Comparison of ENCODE assay signal across 1 cellular context in the genomic region with DNA sequence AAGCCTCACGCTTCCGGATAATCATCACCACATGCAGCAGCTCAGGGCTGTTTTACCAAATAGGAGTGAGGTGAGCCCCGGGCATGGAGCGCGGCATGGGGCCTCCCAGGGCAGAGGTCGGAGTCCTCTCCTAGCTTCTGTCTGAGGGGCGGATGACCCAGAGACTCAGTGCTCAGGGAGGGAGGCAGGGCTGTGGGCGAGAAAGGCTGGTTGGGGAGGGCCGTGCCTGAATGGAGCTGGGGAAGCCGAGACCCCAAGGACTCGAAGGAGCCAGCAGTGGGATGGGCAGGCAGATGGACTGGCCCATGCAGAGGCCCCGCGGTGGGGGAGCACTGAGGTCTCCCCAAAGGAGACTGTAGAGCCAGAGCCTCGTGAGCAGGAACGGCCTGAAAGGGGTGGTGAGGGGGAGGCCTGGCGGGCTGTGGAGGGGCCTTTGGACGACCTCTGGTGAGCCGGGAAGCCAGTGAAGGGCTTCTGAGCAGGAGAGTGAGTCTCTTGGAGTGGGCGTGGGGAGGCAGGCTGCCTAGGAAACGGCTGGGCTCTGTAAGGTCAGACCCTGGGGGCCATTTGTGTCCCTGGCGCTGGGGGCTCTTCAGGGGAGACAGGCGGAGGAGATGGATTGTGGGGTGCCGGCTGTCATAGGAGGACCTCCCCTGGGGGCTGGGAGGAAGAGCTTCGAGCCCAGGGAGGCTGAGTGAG.
A peak's percentile ranks its signal among the peaks of the same experiment; 100 is the strongest.
TF ChIP-seq lines count a peak whose summit lies in the region.

No MANE protein-coding gene starts in this region.

TF ChIP-seq in HepG2, 621 proteins besides CTCF, POLR2A, EP300 and RAD21 (continued from another document and continues in another):
- TF ChIP-seq, protein P1, sequence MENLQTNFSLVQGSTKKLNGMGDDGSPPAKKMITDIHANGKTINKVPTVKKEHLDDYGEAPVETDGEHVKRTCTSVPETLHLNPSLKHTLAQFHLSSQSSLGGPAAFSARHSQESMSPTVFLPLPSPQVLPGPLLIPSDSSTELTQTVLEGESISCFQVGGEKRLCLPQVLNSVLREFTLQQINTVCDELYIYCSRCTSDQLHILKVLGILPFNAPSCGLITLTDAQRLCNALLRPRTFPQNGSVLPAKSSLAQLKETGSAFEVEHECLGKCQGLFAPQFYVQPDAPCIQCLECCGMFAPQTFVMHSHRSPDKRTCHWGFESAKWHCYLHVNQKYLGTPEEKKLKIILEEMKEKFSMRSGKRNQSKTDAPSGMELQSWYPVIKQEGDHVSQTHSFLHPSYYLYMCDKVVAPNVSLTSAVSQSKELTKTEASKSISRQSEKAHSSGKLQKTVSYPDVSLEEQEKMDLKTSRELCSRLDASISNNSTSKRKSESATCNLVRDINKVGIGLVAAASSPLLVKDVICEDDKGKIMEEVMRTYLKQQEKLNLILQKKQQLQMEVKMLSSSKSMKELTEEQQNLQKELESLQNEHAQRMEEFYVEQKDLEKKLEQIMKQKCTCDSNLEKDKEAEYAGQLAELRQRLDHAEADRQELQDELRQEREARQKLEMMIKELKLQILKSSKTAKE (CRISPR knock-in tag; IDR thresholded peaks at IDR 0.05; ENCODE audit: borderline replicate concordance): peak; percentile 52; the same call in 1 of the 2 replicates
- TF ChIP-seq SATB2 (CRISPR knock-in tag; IDR thresholded peaks at IDR 0.05) (no peak), PCBP1 (IDR thresholded peaks at IDR 0.05; ENCODE audit: borderline replicate concordance, low read depth, low read length) (0 out of 2 replicates have a peak, but pooled peaks have one; percentile 32), BRCA1 (CRISPR knock-in tag; IDR thresholded peaks at IDR 0.05) (no peak), NFE2L2 (IDR thresholded peaks at IDR 0.05; ENCODE audit: low read length) (no peak), NFIC (IDR thresholded peaks at IDR 0.05; ENCODE audit: low read length) (no peak), ZNF205 (CRISPR knock-in tag; IDR thresholded peaks at IDR 0.05) (peak; percentile 31; the same call in 1 of the 2 replicates), ZNF224 (CRISPR knock-in tag; IDR thresholded peaks at IDR 0.05) (0 out of 2 replicates have a peak, but pooled peaks have one; percentile 51), ZNF253 (CRISPR knock-in tag; IDR thresholded peaks at IDR 0.05; ENCODE audit: borderline replicate concordance) (no peak), ZNF563 (CRISPR knock-in tag; IDR thresholded peaks at IDR 0.05) (peak; percentile 57; the same call in 1 of the 2 replicates), ZNF777 (CRISPR knock-in tag; IDR thresholded peaks at IDR 0.05) (peak; percentile 73), ZBTB21 (CRISPR knock-in tag; IDR thresholded peaks at IDR 0.05) (no peak), ZNF841 (CRISPR knock-in tag; IDR thresholded peaks at IDR 0.05; ENCODE audit: borderline replicate concordance) (no peak), ZBTB3 (CRISPR knock-in tag; IDR thresholded peaks at IDR 0.05; ENCODE audit: borderline replicate concordance, low read depth) (no peak), ZBTB8A (CRISPR knock-in tag; IDR thresholded peaks at IDR 0.05; ENCODE audit: borderline replicate concordance, low read depth) (peak; percentile 59; the same call in 1 of the 2 replicates), BCL6 (CRISPR knock-in tag; IDR thresholded peaks at IDR 0.05) (0 out of 2 replicates have a peak, but pooled peaks have one; percentile 14), ZNF781 (CRISPR knock-in tag; IDR thresholded peaks at IDR 0.05; ENCODE audit: borderline replicate concordance, not compliant biosample characterization) (peak; percentile 30), SNAPC2 (CRISPR knock-in tag; IDR thresholded peaks at IDR 0.05) (peak; percentile 72; the same call in 1 of the 2 replicates), TARDBP (CRISPR knock-in tag; IDR thresholded peaks at IDR 0.05) (peak; percentile 41; the same call in 1 of the 2 replicates)
- TF ChIP-seq, protein P2, sequence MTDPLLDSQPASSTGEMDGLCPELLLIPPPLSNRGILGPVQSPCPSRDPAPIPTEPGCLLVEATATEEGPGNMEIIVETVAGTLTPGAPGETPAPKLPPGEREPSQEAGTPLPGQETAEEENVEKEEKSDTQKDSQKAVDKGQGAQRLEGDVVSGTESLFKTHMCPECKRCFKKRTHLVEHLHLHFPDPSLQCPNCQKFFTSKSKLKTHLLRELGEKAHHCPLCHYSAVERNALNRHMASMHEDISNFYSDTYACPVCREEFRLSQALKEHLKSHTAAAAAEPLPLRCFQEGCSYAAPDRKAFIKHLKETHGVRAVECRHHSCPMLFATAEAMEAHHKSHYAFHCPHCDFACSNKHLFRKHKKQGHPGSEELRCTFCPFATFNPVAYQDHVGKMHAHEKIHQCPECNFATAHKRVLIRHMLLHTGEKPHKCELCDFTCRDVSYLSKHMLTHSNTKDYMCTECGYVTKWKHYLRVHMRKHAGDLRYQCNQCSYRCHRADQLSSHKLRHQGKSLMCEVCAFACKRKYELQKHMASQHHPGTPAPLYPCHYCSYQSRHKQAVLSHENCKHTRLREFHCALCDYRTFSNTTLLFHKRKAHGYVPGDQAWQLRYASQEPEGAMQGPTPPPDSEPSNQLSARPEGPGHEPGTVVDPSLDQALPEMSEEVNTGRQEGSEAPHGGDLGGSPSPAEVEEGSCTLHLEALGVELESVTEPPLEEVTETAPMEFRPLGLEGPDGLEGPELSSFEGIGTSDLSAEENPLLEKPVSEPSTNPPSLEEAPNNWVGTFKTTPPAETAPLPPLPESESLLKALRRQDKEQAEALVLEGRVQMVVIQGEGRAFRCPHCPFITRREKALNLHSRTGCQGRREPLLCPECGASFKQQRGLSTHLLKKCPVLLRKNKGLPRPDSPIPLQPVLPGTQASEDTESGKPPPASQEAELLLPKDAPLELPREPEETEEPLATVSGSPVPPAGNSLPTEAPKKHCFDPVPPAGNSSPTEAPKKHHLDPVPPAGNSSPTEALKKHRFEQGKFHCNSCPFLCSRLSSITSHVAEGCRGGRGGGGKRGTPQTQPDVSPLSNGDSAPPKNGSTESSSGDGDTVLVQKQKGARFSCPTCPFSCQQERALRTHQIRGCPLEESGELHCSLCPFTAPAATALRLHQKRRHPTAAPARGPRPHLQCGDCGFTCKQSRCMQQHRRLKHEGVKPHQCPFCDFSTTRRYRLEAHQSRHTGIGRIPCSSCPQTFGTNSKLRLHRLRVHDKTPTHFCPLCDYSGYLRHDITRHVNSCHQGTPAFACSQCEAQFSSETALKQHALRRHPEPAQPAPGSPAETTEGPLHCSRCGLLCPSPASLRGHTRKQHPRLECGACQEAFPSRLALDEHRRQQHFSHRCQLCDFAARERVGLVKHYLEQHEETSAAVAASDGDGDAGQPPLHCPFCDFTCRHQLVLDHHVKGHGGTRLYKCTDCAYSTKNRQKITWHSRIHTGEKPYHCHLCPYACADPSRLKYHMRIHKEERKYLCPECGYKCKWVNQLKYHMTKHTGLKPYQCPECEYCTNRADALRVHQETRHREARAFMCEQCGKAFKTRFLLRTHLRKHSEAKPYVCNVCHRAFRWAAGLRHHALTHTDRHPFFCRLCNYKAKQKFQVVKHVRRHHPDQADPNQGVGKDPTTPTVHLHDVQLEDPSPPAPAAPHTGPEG (CRISPR knock-in tag; IDR thresholded peaks at IDR 0.05): no peak
- TF ChIP-seq, protein P3, sequence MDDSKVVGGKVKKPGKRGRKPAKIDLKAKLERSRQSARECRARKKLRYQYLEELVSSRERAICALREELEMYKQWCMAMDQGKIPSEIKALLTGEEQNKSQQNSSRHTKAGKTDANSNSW (CRISPR knock-in tag; IDR thresholded peaks at IDR 0.05; ENCODE audit: borderline replicate concordance): no peak
- TF ChIP-seq, protein P4, sequence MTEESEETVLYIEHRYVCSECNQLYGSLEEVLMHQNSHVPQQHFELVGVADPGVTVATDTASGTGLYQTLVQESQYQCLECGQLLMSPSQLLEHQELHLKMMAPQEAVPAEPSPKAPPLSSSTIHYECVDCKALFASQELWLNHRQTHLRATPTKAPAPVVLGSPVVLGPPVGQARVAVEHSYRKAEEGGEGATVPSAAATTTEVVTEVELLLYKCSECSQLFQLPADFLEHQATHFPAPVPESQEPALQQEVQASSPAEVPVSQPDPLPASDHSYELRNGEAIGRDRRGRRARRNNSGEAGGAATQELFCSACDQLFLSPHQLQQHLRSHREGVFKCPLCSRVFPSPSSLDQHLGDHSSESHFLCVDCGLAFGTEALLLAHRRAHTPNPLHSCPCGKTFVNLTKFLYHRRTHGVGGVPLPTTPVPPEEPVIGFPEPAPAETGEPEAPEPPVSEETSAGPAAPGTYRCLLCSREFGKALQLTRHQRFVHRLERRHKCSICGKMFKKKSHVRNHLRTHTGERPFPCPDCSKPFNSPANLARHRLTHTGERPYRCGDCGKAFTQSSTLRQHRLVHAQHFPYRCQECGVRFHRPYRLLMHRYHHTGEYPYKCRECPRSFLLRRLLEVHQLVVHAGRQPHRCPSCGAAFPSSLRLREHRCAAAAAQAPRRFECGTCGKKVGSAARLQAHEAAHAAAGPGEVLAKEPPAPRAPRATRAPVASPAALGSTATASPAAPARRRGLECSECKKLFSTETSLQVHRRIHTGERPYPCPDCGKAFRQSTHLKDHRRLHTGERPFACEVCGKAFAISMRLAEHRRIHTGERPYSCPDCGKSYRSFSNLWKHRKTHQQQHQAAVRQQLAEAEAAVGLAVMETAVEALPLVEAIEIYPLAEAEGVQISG (CRISPR knock-in tag; IDR thresholded peaks at IDR 0.05): peak; percentile 35; the same call in 1 of the 2 replicates
- TF ChIP-seq, protein P5, sequence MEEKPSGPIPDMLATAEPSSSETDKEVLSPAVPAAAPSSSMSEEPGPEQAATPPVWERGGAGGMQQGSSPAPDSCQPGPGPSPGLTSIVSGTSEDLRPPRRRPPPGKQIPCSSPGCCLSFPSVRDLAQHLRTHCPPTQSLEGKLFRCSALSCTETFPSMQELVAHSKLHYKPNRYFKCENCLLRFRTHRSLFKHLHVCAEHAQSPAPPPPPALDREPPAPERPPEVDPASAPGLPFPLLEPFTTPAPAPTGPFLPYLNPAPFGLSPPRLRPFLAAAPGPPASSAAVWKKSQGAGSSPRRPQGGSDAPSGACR (CRISPR knock-in tag; IDR thresholded peaks at IDR 0.05): peak; percentile 35; the same call in 1 of the 2 replicates
- TF ChIP-seq, protein P6, sequence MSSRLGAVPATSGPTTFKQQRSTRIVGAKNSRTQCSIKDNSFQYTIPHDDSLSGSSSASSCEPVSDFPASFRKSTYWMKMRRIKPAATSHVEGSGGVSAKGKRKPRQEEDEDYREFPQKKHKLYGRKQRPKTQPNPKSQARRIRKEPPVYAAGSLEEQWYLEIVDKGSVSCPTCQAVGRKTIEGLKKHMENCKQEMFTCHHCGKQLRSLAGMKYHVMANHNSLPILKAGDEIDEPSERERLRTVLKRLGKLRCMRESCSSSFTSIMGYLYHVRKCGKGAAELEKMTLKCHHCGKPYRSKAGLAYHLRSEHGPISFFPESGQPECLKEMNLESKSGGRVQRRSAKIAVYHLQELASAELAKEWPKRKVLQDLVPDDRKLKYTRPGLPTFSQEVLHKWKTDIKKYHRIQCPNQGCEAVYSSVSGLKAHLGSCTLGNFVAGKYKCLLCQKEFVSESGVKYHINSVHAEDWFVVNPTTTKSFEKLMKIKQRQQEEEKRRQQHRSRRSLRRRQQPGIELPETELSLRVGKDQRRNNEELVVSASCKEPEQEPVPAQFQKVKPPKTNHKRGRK (CRISPR knock-in tag; IDR thresholded peaks at IDR 0.05): no peak
- TF ChIP-seq, protein P7, sequence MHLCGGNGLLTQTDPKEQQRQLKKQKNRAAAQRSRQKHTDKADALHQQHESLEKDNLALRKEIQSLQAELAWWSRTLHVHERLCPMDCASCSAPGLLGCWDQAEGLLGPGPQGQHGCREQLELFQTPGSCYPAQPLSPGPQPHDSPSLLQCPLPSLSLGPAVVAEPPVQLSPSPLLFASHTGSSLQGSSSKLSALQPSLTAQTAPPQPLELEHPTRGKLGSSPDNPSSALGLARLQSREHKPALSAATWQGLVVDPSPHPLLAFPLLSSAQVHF (CRISPR knock-in tag; IDR thresholded peaks at IDR 0.05): 0 out of 2 replicates have a peak, but pooled peaks have one; percentile 63
- TF ChIP-seq, protein P8, sequence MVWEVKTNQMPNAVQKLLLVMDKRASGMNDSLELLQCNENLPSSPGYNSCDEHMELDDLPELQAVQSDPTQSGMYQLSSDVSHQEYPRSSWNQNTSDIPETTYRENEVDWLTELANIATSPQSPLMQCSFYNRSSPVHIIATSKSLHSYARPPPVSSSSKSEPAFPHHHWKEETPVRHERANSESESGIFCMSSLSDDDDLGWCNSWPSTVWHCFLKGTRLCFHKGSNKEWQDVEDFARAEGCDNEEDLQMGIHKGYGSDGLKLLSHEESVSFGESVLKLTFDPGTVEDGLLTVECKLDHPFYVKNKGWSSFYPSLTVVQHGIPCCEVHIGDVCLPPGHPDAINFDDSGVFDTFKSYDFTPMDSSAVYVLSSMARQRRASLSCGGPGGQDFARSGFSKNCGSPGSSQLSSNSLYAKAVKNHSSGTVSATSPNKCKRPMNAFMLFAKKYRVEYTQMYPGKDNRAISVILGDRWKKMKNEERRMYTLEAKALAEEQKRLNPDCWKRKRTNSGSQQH (CRISPR knock-in tag; IDR thresholded peaks at IDR 0.05; ENCODE audit: low read depth): no peak
- TF ChIP-seq, protein P9, sequence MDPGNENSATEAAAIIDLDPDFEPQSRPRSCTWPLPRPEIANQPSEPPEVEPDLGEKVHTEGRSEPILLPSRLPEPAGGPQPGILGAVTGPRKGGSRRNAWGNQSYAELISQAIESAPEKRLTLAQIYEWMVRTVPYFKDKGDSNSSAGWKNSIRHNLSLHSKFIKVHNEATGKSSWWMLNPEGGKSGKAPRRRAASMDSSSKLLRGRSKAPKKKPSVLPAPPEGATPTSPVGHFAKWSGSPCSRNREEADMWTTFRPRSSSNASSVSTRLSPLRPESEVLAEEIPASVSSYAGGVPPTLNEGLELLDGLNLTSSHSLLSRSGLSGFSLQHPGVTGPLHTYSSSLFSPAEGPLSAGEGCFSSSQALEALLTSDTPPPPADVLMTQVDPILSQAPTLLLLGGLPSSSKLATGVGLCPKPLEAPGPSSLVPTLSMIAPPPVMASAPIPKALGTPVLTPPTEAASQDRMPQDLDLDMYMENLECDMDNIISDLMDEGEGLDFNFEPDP (CRISPR knock-in tag; conservative IDR thresholded peaks at IDR 0.05): 0 out of 2 replicates have a peak, but pooled peaks have one; percentile 77
- TF ChIP-seq, protein P10, sequence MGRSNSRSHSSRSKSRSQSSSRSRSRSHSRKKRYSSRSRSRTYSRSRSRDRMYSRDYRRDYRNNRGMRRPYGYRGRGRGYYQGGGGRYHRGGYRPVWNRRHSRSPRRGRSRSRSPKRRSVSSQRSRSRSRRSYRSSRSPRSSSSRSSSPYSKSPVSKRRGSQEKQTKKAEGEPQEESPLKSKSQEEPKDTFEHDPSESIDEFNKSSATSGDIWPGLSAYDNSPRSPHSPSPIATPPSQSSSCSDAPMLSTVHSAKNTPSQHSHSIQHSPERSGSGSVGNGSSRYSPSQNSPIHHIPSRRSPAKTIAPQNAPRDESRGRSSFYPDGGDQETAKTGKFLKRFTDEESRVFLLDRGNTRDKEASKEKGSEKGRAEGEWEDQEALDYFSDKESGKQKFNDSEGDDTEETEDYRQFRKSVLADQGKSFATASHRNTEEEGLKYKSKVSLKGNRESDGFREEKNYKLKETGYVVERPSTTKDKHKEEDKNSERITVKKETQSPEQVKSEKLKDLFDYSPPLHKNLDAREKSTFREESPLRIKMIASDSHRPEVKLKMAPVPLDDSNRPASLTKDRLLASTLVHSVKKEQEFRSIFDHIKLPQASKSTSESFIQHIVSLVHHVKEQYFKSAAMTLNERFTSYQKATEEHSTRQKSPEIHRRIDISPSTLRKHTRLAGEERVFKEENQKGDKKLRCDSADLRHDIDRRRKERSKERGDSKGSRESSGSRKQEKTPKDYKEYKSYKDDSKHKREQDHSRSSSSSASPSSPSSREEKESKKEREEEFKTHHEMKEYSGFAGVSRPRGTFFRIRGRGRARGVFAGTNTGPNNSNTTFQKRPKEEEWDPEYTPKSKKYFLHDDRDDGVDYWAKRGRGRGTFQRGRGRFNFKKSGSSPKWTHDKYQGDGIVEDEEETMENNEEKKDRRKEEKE (IDR thresholded peaks at IDR 0.05): no peak
